Comparison of ENCODE assay signal across 16 cellular contexts in genomic region chr2:168180914-168181313, GRCh38.
DNase-seq lines count a peak whose midpoint lies in the region.
"Had no signal": no experiment of that assay in that cellular context is flagged by ENCODE, and none has a peak within 500 bp of the region (broad histone marks: within the 10 kb centered on the region; RNA-seq: fewer than 3 reads in every experiment).

No MANE protein-coding gene starts in this region.

- peaks cover 51 to 85% (median 61%) of the 10 kb centered on the region in 4 donors for H3K4me1 Mint-ChIP-seq in CD4-positive, alpha-beta memory T cell

- no peak overlapping the region for H3K4me3 ChIP-seq in HUES64 (ENCODE audit: low read length)
- no peak overlapping the region for H3K4me3 ChIP-seq in CD4-positive, alpha-beta memory T cell (ENCODE audit: low read length in 2 of 2)

- H3K9me3 Mint-ChIP-seq in CD4-positive, alpha-beta memory T cell, result no peaks in the 10 kb centered on the region
- H3K9me3 Mint-ChIP-seq: activated T-helper 2 cell treated with anti-CD3 and anti-CD28 coated beads, Interferon-gamma antibody, Interleukin-2, Interleukin-4, amounts not matched to agents 10 μg/mL and 5 μg/mL and 100 μg/mL, durations not matched to agents 14 hours and 24 hours and 36 hours; CD4-positive, CD25-positive, alpha-beta regulatory T cell; effector memory CD8-positive, alpha-beta T cell; neural crest cell had no signal

- no peaks in the 10 kb centered on the region for H3K27me3 Mint-ChIP-seq in CD4-positive, alpha-beta memory T cell
- H3K27me3 Mint-ChIP-seq: CD4-positive, CD25-positive, alpha-beta regulatory T cell; effector memory CD8-positive, alpha-beta T cell had no signal

- H3K27ac Mint-ChIP-seq in CD4-positive, alpha-beta memory T cell, result no peak overlapping the region
- H3K27ac Mint-ChIP-seq: activated T-helper 2 cell treated with anti-CD3 and anti-CD28 coated beads, Interferon-gamma antibody, Interleukin-2, Interleukin-4, amounts not matched to agents 10 μg/mL and 5 μg/mL and 100 μg/mL, durations not matched to agents 14 hours and 24 hours and 36 hours; CD4-positive, CD25-positive, alpha-beta regulatory T cell had no signal

- CTCF ChIA-PET in CD4-positive, alpha-beta memory T cell (lab: Charles Lee; ENCODE audit: partially characterized antibody), result interaction anchor here (0.6 to 1.4 kb wide), 3 partner anchors 11 to 109 kb away, joined by 3 to 5 read pairs (median 3); no protein-coding TSS in a partner anchor

- no peaks in the 10 kb centered on the region; the same call in 1 of the 2 replicates for H3K27me3 ChIP-seq in HUES64 (ENCODE audit: insufficient read depth, low read length)
- H3K27me3 ChIP-seq in CD4-positive, alpha-beta memory T cell (ENCODE audit: insufficient read depth, low read length), result no peaks in the 10 kb centered on the region

- intact Hi-C loops in CD4-positive, alpha-beta memory T cell (cut with micrococcal nuclease), result no loop called here

- H3K27ac ChIP-seq in HUES64 (ENCODE audit: low read depth, low read length), result peak overlapping the region; percentile 60; the same call in 1 of the 2 replicates
- no peak overlapping the region for H3K27ac ChIP-seq in CD4-positive, alpha-beta memory T cell (ENCODE audit: low read depth, low read length)

- no peak overlapping the region for H3K4me3 Mint-ChIP-seq in CD4-positive, alpha-beta memory T cell
- H3K4me3 Mint-ChIP-seq: CD4-positive, CD25-positive, alpha-beta regulatory T cell; effector memory CD8-positive, alpha-beta T cell; neural crest cell had no signal

- no peaks in the 10 kb centered on the region for H3K9me3 ChIP-seq in HUES64 (ENCODE audit: insufficient read depth, low read depth, low read length)
- H3K9me3 ChIP-seq in CD4-positive, alpha-beta memory T cell (ENCODE audit: control insufficient read depth in 1 of 2, low read length in 2 of 2), result no peaks in the 10 kb centered on the region

- H3K36me3 ChIP-seq in HUES64 (ENCODE audit: insufficient read depth, low read length), result no peaks in the 10 kb centered on the region
- H3K36me3 ChIP-seq in CD4-positive, alpha-beta memory T cell (ENCODE audit: insufficient read depth, low read length), result peaks cover 7% of the 10 kb centered on the region

- peaks cover 16 to 33% of the 10 kb centered on the region in 2 donors for H3K36me3 Mint-ChIP-seq in CD4-positive, alpha-beta memory T cell

- H3K4me1 ChIP-seq in HUES64 (ENCODE audit: insufficient read depth, low read length), result peaks cover 65% of the 10 kb centered on the region
- H3K4me1 ChIP-seq in CD4-positive, alpha-beta memory T cell (ENCODE audit: insufficient read depth, low read length), result peaks cover 55% of the 10 kb centered on the region

- POLR2A ChIA-PET in CD4-positive, alpha-beta memory T cell (lab: Charles Lee; ENCODE audit: partially characterized antibody), result interaction anchor here (1.7 kb wide), 1 partner anchor 11 kb away, joined by 5 read pairs; no protein-coding TSS in a partner anchor

- H3K9ac ChIP-seq in HUES64 (ENCODE audit: low read depth, low read length), result no peak overlapping the region

- WGBS in HUES64, result 96% methylated on average over 3 of the region's 3 CpGs

- DNase-seq in Ammon's horn (ENCODE audit: low spot score), result peak; percentile 29
- DNase-seq in NCI-H748 (lab: John Stamatoyannopoulos, UW; ENCODE audit: unreplicated experiment), result peak; percentile 91
- peak; percentile 87 for DNase-seq in foreskin melanocyte
- no peak for DNase-seq in COLO668 (lab: John Stamatoyannopoulos, UW; ENCODE audit: unreplicated experiment)
- DNase-seq in CD4-positive, alpha-beta memory T cell, result no peak
- DNase-seq in activated gamma-delta T cell treated with Interleukin-2 at 50 U/mL for 16 hours, result no peak
- no peak for DNase-seq in NCI-H345 treated with DMSO at 0.1 percent for 48 hours (lab: John Stamatoyannopoulos, UW; ENCODE audit: unreplicated experiment)
- DNase-seq: activated CD4-positive, CD25-positive, alpha-beta regulatory T cell; effector memory CD8-positive, alpha-beta T cell; SIG-M5; stimulated activated CD4-positive, alpha-beta T cell treated with anti-CD3 and anti-CD28 coated beads, Interleukin-15, amount 100 ng/mL, for 24 hours; stimulated activated naive CD4-positive, alpha-beta T cell treated with Interleukin-2 at 50 U/mL for 16 hours had no signal

Comparison
In these comparisons a context has a peak if more than half of its experiments do, and no peak if none do; other contexts are left out.
1. DNase-seq: peak in Ammon's horn (single experiment), NCI-H748 (single experiment) and foreskin melanocyte (single experiment); none in COLO668 (single experiment), CD4-positive, alpha-beta memory T cell (0 of 5), activated gamma-delta T cell treated with Interleukin-2 at 50 U/mL for 16 hours (single experiment) and NCI-H345 treated with DMSO at 0.1 percent for 48 hours (single experiment).